8 cellular contexts compared by ENCODE assay signal in genomic region chr5:154190652-154191304, GRCh38. TPM values are rescaled to one million over a fixed set of nuclear protein-coding genes. Genes with fewer than 3 reads are reported as not detected.
A peak's percentile ranks its signal among the peaks of the same experiment; 100 is the strongest.
DNase-seq lines count a peak whose midpoint lies in the region; ATAC-seq and TF ChIP-seq lines count a peak whose summit lies in the region.

Gene GALNT10, plus strand, starts transcription at chr5:154190733. Its CDS starts 134 bp downstream, at chr5:154190867.

- H3K4me1 Mint-ChIP-seq in activated CD4-positive, alpha-beta memory T cell treated with anti-CD3 and anti-CD28 coated beads for 36 hours (ENCODE audit: low read depth): peaks cover 39% of the 10 kb centered on the region

- peaks cover 5% of the 10 kb centered on the region for H3K27me3 Mint-ChIP-seq in activated CD4-positive, alpha-beta memory T cell treated with anti-CD3 and anti-CD28 coated beads for 36 hours

- POLR2A ChIA-PET in activated CD4-positive, alpha-beta memory T cell treated with anti-CD3 and anti-CD28 coated beads for 36 hours (lab: Charles Lee): interaction anchor here (0.7 to 3.4 kb wide), 9 partner anchors 8 to 256 kb away, joined by 3 to 27 read pairs (median 4); partner anchors contain the start of genes FAM114A2 and MFAP3

- CTCF ChIA-PET in activated CD4-positive, alpha-beta memory T cell treated with anti-CD3 and anti-CD28 coated beads for 36 hours (lab: Charles Lee): interaction anchor here (0.6 to 7.9 kb wide), 18 partner anchors 9 to 214 kb away, joined by 3 to 60 read pairs (median 4); no protein-coding TSS in a partner anchor

- H3K36me3 ChIP-seq in mucosa of descending colon (ENCODE audit: low read depth): no peaks in the 10 kb centered on the region

- peaks cover 7% of the 10 kb centered on the region for H3K36me3 Mint-ChIP-seq in activated CD4-positive, alpha-beta memory T cell treated with anti-CD3 and anti-CD28 coated beads for 36 hours

- TF ChIP-seq POLR2A in NB4 (IDR thresholded peaks at IDR 0.05; ENCODE audit: extremely low read depth, insufficient read length): peak; percentile 27

- no peaks in the 10 kb centered on the region for H3K9me3 ChIP-seq in mucosa of descending colon

- peak within 1 kb of the TSS; percentile 95 for H3K4me3 Mint-ChIP-seq in activated CD4-positive, alpha-beta memory T cell treated with anti-CD3 and anti-CD28 coated beads for 36 hours

- H3K9me3 Mint-ChIP-seq in activated CD4-positive, alpha-beta memory T cell treated with anti-CD3 and anti-CD28 coated beads for 36 hours: no peaks in the 10 kb centered on the region

- H3K4me3 ChIP-seq in AG09309 (ENCODE audit: control insufficient read depth, low read depth, low read length) (peak within 1 kb of the TSS; percentile 93), NB4 (ENCODE audit: low read depth, low read length) (peak within 1 kb of the TSS; percentile 70), mucosa of descending colon (peak within 1 kb of the TSS; percentile 67)

- intact Hi-C loops in activated CD4-positive, alpha-beta memory T cell treated with anti-CD3 and anti-CD28 coated beads for 36 hours (cut with micrococcal nuclease): loop anchor here (1.0 to 10.0 kb wide), 5 partner anchors 37 to 664 kb away; partner anchors contain the start of genes CNOT8, FAM114A2, FAXDC2 and MFAP3
- intact Hi-C loops in mucosa of descending colon (cut with DNase I, micrococcal nuclease): no loop called here

- H3K27ac Mint-ChIP-seq in activated CD4-positive, alpha-beta memory T cell treated with anti-CD3 and anti-CD28 coated beads for 36 hours: peak within 1 kb of the TSS; percentile 83

- ATAC-seq in HG02642 (IDR thresholded peaks at IDR 0.05; ENCODE audit: poor library complexity, unreplicated experiment) (peak; percentile 78), esophagus mucosa (peak; percentile 61), mucosa of descending colon (peak; percentile 62)

- TF ChIP-seq CTCF in AG09309 (IDR thresholded peaks at IDR 0.05; ENCODE audit: control insufficient read depth, insufficient read depth, low read depth, low read length, missing control alignments) (no peak), GM13976 (IDR thresholded peaks at IDR 0.05; ENCODE audit: borderline replicate concordance, control extremely low read depth, extremely low read depth, insufficient read depth, missing control alignments) (no peak), NB4 (IDR thresholded peaks at IDR 0.05; ENCODE audit: low read depth, low read length) (no peak), mucosa of descending colon (IDR thresholded peaks at IDR 0.05) (no peak)

- no peak for DNase-seq in AG09309 (ENCODE audit: low read depth)
- DNase-seq in GM13976 (ENCODE audit: low spot score): peak; percentile 91
- DNase-seq in NB4 (ENCODE audit: low read depth): peak; percentile 78
- DNase-seq in activated CD4-positive, alpha-beta memory T cell treated with anti-CD3 and anti-CD28 coated beads for 36 hours: peak; percentile 67
- peak; percentile 67 to 83 (median 80) for DNase-seq in mucosa of descending colon
- DNase-seq in stromal cell of bone marrow (ENCODE audit: low read depth): peak; percentile 52

- H3K4me1 ChIP-seq in mucosa of descending colon (ENCODE audit: low read depth): peaks cover 11% of the 10 kb centered on the region

- in situ Hi-C loops in GM13976 (cut with MboI; ENCODE audit: low sequenced_read_pairs, unreplicated experiment): no loop called here

RNA-seq across cellular contexts. Expression of gene GALNT10, which starts in this region (rescaled TPM):
- 10 to 100 TPM; 23.8 to 26.9 TPM for total RNA-seq in activated CD4-positive, alpha-beta memory T cell treated with anti-CD3 and anti-CD28 coated beads for 36 hours
- 6.7 TPM for total RNA-seq in esophagus mucosa
- 10 to 100 TPM; 38.5 to 51.5 (median 41.4) TPM for total RNA-seq in mucosa of descending colon
